ENCODE assay signal across 16 cellular contexts in the genomic region with DNA sequence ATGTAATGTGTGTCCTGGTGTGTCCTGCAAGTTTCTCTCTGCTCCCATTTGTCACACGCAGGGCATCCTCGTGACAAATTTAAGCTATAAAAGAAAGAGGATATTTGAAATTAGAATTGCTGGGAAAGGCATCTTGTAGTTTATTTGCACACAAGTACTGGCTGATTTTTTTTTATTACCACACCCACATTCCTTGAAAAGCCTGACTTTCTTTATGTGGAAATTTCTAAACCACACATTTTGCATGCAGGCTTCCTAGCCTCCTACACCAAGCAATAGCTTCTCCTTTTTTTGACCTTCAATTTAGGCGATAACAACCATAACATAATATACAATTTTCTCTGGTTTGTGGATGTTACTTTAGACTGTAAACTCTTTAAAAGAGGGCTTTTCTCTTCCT.
DNase-seq lines count a peak whose midpoint lies in the region; ATAC-seq and TF ChIP-seq lines count a peak whose summit lies in the region.
"Had no signal": no experiment of that assay in that cellular context is flagged by ENCODE, and none has a peak within 500 bp of the region (broad histone marks: within the 10 kb centered on the region; RNA-seq: fewer than 3 reads in every experiment).

No MANE protein-coding gene starts in this region.

- peak; percentile 41 to 52 for ATAC-seq in naive B cell (ENCODE audit: low read depth in 2 of 2)
- ATAC-seq: activated CD4-positive, alpha-beta T cell treated with anti-CD3 and anti-CD28 coated beads for 36 hours; HepG2; natural killer cell treated with Interleukin-12 subunit alpha and Interleukin-12 subunit beta and Interleukin-15 and Interleukin-18, amount 100 ng/mL, for 72 hours had no signal

- H3K9me3 Mint-ChIP-seq in naive B cell: no peaks in the 10 kb centered on the region
- no peaks in the 10 kb centered on the region for H3K9me3 Mint-ChIP-seq in activated CD4-positive, alpha-beta T cell treated with anti-CD3 and anti-CD28 coated beads, Interleukin-2, amount 10 ng/mL, durations not matched to agents 7 days and 5 days
- H3K9me3 Mint-ChIP-seq: CD4-positive, alpha-beta memory T cell; natural killer cell treated with Interleukin-12 subunit alpha and Interleukin-12 subunit beta and Interleukin-15 and Interleukin-18, amount 100 ng/mL, for 72 hours had no signal

- POLR2A ChIA-PET in activated CD4-positive, alpha-beta T cell treated with anti-CD3 and anti-CD28 coated beads, Interleukin-2, amount 10 ng/mL, durations not matched to agents 7 days and 5 days (lab: Charles Lee): no interaction called here

- peak; percentile 32 for DNase-seq in ELR (ENCODE audit: low read depth)
- peak; percentile 80 for DNase-seq in NOMO-1 treated with DMSO at 0.1 percent for 48 hours (lab: John Stamatoyannopoulos, UW; ENCODE audit: unreplicated experiment)
- DNase-seq in astrocyte of the cerebellum (ENCODE audit: low read depth): peak; percentile 46
- DNase-seq in naive B cell: no peak
- no peak for DNase-seq in ACHN
- DNase-seq in D341Med (ENCODE audit: low spot score): no peak
- no peak for DNase-seq in activated CD4-positive, alpha-beta T cell treated with anti-CD3 and anti-CD28 coated beads, Interleukin-2, amount 10 ng/mL, durations not matched to agents 7 days and 5 days
- no peak for DNase-seq in HUDEP-2 (lab: John Stamatoyannopoulos, UW; ENCODE audit: unreplicated experiment in 76 of 76)
- DNase-seq: activated CD4-positive, alpha-beta T cell treated with anti-CD3 and anti-CD28 coated beads for 36 hours; anterior cingulate cortex; CD4-positive, alpha-beta memory T cell; effector memory CD4-positive, alpha-beta T cell; GDM1; sigmoid colon had no signal

- no peak overlapping the region for H3K4me3 ChIP-seq in astrocyte of the cerebellum (ENCODE audit: low read depth, low read length)
- H3K4me3 ChIP-seq: sigmoid colon had no signal

- peak overlapping the region in 6 of 8 donors; percentile 35 to 77 (median 47) for H3K4me3 Mint-ChIP-seq in naive B cell
- no peak overlapping the region for H3K4me3 Mint-ChIP-seq in activated CD4-positive, alpha-beta T cell treated with anti-CD3 and anti-CD28 coated beads, Interleukin-2, amount 10 ng/mL, durations not matched to agents 7 days and 5 days
- H3K4me3 Mint-ChIP-seq: activated CD4-positive, alpha-beta T cell treated with anti-CD3 and anti-CD28 coated beads for 36 hours; CD4-positive, alpha-beta memory T cell; natural killer cell treated with Interleukin-12 subunit alpha and Interleukin-12 subunit beta and Interleukin-15 and Interleukin-18, amount 100 ng/mL, for 72 hours had no signal

- in situ Hi-C loops in astrocyte of the cerebellum (cut with HindIII; ENCODE audit: low sequenced_read_pairs): no loop called here
- in situ Hi-C loops in ACHN (cut with HindIII; ENCODE audit: low pct_ligation_motif_present, low pct_unique_long_range_greater_than_20kb, low sequenced_read_pairs): no loop called here

- CTCF ChIA-PET in activated CD4-positive, alpha-beta T cell treated with anti-CD3 and anti-CD28 coated beads, Interleukin-2, amount 10 ng/mL, durations not matched to agents 7 days and 5 days (lab: Charles Lee): no interaction called here

- H3K27me3 Mint-ChIP-seq in naive B cell: no peaks in the 10 kb centered on the region
- no peaks in the 10 kb centered on the region for H3K27me3 Mint-ChIP-seq in activated CD4-positive, alpha-beta T cell treated with anti-CD3 and anti-CD28 coated beads, Interleukin-2, amount 10 ng/mL, durations not matched to agents 7 days and 5 days
- H3K27me3 Mint-ChIP-seq: activated CD4-positive, alpha-beta T cell treated with anti-CD3 and anti-CD28 coated beads for 36 hours; natural killer cell treated with Interleukin-12 subunit alpha and Interleukin-12 subunit beta and Interleukin-15 and Interleukin-18, amount 100 ng/mL, for 72 hours had no signal

- no peak for TF ChIP-seq CTCF in astrocyte of the cerebellum (IDR thresholded peaks at IDR 0.05; ENCODE audit: low read depth, low read length, missing control alignments)

- peaks cover 13 to 48% (median 37%) of the 10 kb centered on the region in 3 donors for H3K4me1 Mint-ChIP-seq in naive B cell
- H3K4me1 Mint-ChIP-seq in activated CD4-positive, alpha-beta T cell treated with anti-CD3 and anti-CD28 coated beads, Interleukin-2, amount 10 ng/mL, durations not matched to agents 7 days and 5 days: no peaks in the 10 kb centered on the region
- H3K4me1 Mint-ChIP-seq: activated CD4-positive, alpha-beta T cell treated with anti-CD3 and anti-CD28 coated beads for 36 hours; CD4-positive, alpha-beta memory T cell had no signal

- H3K27ac Mint-ChIP-seq in naive B cell: peak overlapping the region in 1 of 6 donors; percentile 56
- no peak overlapping the region for H3K27ac Mint-ChIP-seq in activated CD4-positive, alpha-beta T cell treated with anti-CD3 and anti-CD28 coated beads, Interleukin-2, amount 10 ng/mL, durations not matched to agents 7 days and 5 days
- H3K27ac Mint-ChIP-seq: activated CD4-positive, alpha-beta T cell treated with anti-CD3 and anti-CD28 coated beads for 36 hours; CD4-positive, alpha-beta memory T cell; natural killer cell treated with Interleukin-12 subunit alpha and Interleukin-12 subunit beta and Interleukin-15 and Interleukin-18, amount 100 ng/mL, for 72 hours had no signal

- H3K36me3 Mint-ChIP-seq in naive B cell: no peaks in the 10 kb centered on the region
- no peaks in the 10 kb centered on the region for H3K36me3 Mint-ChIP-seq in activated CD4-positive, alpha-beta T cell treated with anti-CD3 and anti-CD28 coated beads, Interleukin-2, amount 10 ng/mL, durations not matched to agents 7 days and 5 days (ENCODE audit: low read depth)
- H3K36me3 Mint-ChIP-seq: CD4-positive, alpha-beta memory T cell; natural killer cell treated with Interleukin-12 subunit alpha and Interleukin-12 subunit beta and Interleukin-15 and Interleukin-18, amount 100 ng/mL, for 72 hours had no signal

Comparison
In these comparisons a context has a peak if more than half of its experiments do, and no peak if none do; other contexts are left out.
1. DNase-seq: peak in ELR (single experiment), NOMO-1 treated with DMSO at 0.1 percent for 48 hours (single experiment) and astrocyte of the cerebellum (single experiment); none in naive B cell (single experiment), ACHN (single experiment), D341Med (single experiment), activated CD4-positive, alpha-beta T cell treated with anti-CD3 and anti-CD28 coated beads, Interleukin-2, amount 10 ng/mL, durations not matched to agents 7 days and 5 days (single experiment) and HUDEP-2 (0 of 76).